ENCODE assay signal across 21 cellular contexts in the genomic region with DNA sequence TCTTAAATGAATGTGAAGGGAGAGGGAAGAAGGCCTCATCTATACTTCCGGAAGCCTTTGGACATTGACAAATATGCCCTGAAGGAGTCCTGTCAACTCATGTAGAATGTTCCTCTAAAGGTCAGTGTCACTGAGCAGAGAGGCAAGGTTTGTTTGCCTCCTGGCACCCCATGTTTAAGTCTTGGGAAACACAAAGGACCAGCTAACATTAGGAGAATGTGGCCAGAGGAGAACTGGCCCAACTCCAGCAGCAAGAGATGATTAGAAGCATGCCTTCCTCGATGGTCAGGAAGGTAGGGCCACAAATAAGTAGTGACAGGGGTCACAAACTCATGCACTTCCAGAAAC. TPM values are rescaled to one million over a fixed set of nuclear protein-coding genes. Genes with fewer than 3 reads are reported as not detected.
DNase-seq lines count a peak whose midpoint lies in the region; ATAC-seq and TF ChIP-seq lines count a peak whose summit lies in the region.
"Had no signal": no experiment of that assay in that cellular context is flagged by ENCODE, and none has a peak within 500 bp of the region (broad histone marks: within the 10 kb centered on the region; RNA-seq: fewer than 3 reads in every experiment).

No MANE protein-coding gene starts in this region.

- H2BK5ac ChIP-seq in trophoblast cell (ENCODE audit: low read depth, low read length, poor library complexity): no peak overlapping the region

- H4K20me1 ChIP-seq in hepatocyte (ENCODE audit: insufficient read depth, poor library complexity, severe bottlenecking): no peaks in the 10 kb centered on the region

- TF ChIP-seq CTCF in AG10803 (conservative IDR thresholded peaks at IDR 0.05; ENCODE audit: low read length) (no peak), stomach (IDR thresholded peaks at IDR 0.05) (no peak), hepatocyte (IDR thresholded peaks at IDR 0.05; ENCODE audit: poor library complexity) (no peak)

- no peak overlapping the region for H2BK12ac ChIP-seq in trophoblast cell (ENCODE audit: low read length)

- no peak overlapping the region for H2AK5ac ChIP-seq in trophoblast cell (ENCODE audit: low read length)

- no peak overlapping the region for H3K14ac ChIP-seq in trophoblast cell (ENCODE audit: low read length)

- DNase-seq in AG10803 (ENCODE audit: low read depth) (peak; percentile 33), M059J (ENCODE audit: low read depth) (peak; percentile 20), left lobe of liver (ENCODE audit: low spot score) (no peak), trophoblast cell (peak; percentile 41 to 50), activated gamma-delta T cell (lab: John Stamatoyannopoulos, UW) (no peak), stomach (no peak), NCI-H2171 treated with DMSO at 0.1 percent for 48 hours (lab: John Stamatoyannopoulos, UW) (no peak), hepatocyte (ENCODE audit: low spot score) (no peak)
- DNase-seq: activated naive CD8-positive, alpha-beta T cell treated with anti-CD3 and anti-CD28 coated beads, Interleukin-2, amount 50 U/mL, for 24 hours; activated T-cell treated with anti-CD3 and anti-CD28 coated beads, Interleukin-2, amount 50 U/mL, for 4 hours; BE2C; CD8-positive, alpha-beta memory T cell; DMS 273 treated with DMSO at 0.1 percent for 48 hours; KBM-7; NCI-H1092 treated with DMSO at 0.1 percent for 48 hours; NCI-H1694 treated with DMSO at 0.1 percent for 48 hours; stimulated activated CD4-positive, alpha-beta T cell treated with anti-CD3 and anti-CD28 coated beads, Interleukin-1b, Interleukin-23, amount 100 ng/mL, for 48 hours; stimulated activated naive CD8-positive, alpha-beta T cell treated with anti-CD3 and anti-CD28 coated beads, Interleukin-15, Interleukin-2, amounts not matched to agents 100 U/mL and 50 U/mL, for 24 hours; T-helper 17 cell had no signal

- no peak overlapping the region for H4K8ac ChIP-seq in trophoblast cell (ENCODE audit: low read depth, low read length)

- H2BK120ac ChIP-seq in trophoblast cell (ENCODE audit: insufficient read depth, low read length, poor library complexity): no peak overlapping the region

- H3K79me2 ChIP-seq in trophoblast cell (ENCODE audit: control insufficient read depth, insufficient read depth, low read length, poor library complexity) (peaks cover 4% of the 10 kb centered on the region), hepatocyte (no peaks in the 10 kb centered on the region)

- H3K4ac ChIP-seq in trophoblast cell (ENCODE audit: low read depth, low read length): no peak overlapping the region

- TF ChIP-seq EP300 in stomach (IDR thresholded peaks at IDR 0.05): no peak

- TF ChIP-seq POLR2A in stomach (IDR thresholded peaks at IDR 0.05): no peak

- H3K27ac ChIP-seq in trophoblast cell (ENCODE audit: low read depth, low read length) (no peak overlapping the region), stomach (no peak overlapping the region), hepatocyte (no peak overlapping the region)

- H3K4me3 ChIP-seq in AG10803 (ENCODE audit: low read length) (no peak overlapping the region), trophoblast cell (ENCODE audit: low read depth, low read length) (no peak overlapping the region), stomach (no peak overlapping the region), hepatocyte (no peak overlapping the region)
- H3K4me3 ChIP-seq: thoracic aorta had no signal

- H3K4me2 ChIP-seq in trophoblast cell (ENCODE audit: low read length) (no peak overlapping the region), hepatocyte (no peak overlapping the region)

- H3K23ac ChIP-seq in trophoblast cell (ENCODE audit: low read length): no peak overlapping the region

- H3K9me3 ChIP-seq in trophoblast cell (ENCODE audit: insufficient read depth, low read depth, low read length) (peaks cover 2% of the 10 kb centered on the region), stomach (no peaks in the 10 kb centered on the region), hepatocyte (ENCODE audit: low read depth) (no peaks in the 10 kb centered on the region)
- H3K9me3 ChIP-seq: BE2C, thoracic aorta had no signal

- no peak overlapping the region for H2AFZ ChIP-seq in trophoblast cell (ENCODE audit: insufficient read depth, low read length, poor library complexity)
- H2AFZ ChIP-seq in hepatocyte: no peak overlapping the region

- no peak overlapping the region for H4K12ac ChIP-seq in trophoblast cell (ENCODE audit: low read depth, low read length)

- ATAC-seq in left lobe of liver: peak; percentile 1
- ATAC-seq: activated naive CD8-positive, alpha-beta T cell treated with anti-CD3 and anti-CD28 coated beads, Interleukin-2, amount 50 U/mL, for 24 hours; activated T-cell treated with anti-CD3 and anti-CD28 coated beads, Interleukin-2, amount 50 U/mL, for 4 hours; natural killer cell treated with Interleukin-12 subunit alpha and Interleukin-12 subunit beta and Interleukin-15 and Interleukin-18, amount 100 ng/mL, for 72 hours; stimulated activated naive CD8-positive, alpha-beta T cell treated with anti-CD3 and anti-CD28 coated beads, Interleukin-15, Interleukin-2, amounts not matched to agents 100 U/mL and 50 U/mL, for 24 hours; T-helper 17 cell had no signal

- no peak overlapping the region for H3K18ac ChIP-seq in trophoblast cell (ENCODE audit: low read length)

- H3K27me3 ChIP-seq in trophoblast cell (ENCODE audit: insufficient read depth, low read length) (no peaks in the 10 kb centered on the region), stomach (peaks cover 0 to 21% (median 14%) of the 10 kb centered on the region in 3 donors), hepatocyte (peaks cover 22% of the 10 kb centered on the region)
- H3K27me3 ChIP-seq: BE2C had no signal

- H3K79me1 ChIP-seq in trophoblast cell (ENCODE audit: low read length): peaks cover 15% of the 10 kb centered on the region

- peaks cover 22 to 32% of the 10 kb centered on the region in 2 experiments for H3K4me1 ChIP-seq in trophoblast cell (ENCODE audit: control insufficient read depth in 1 of 2, insufficient read depth in 2 of 2, low read length in 2 of 2)
- peaks cover 19 to 53% (median 44%) of the 10 kb centered on the region in 4 donors for H3K4me1 ChIP-seq in stomach
- peaks cover 1% of the 10 kb centered on the region for H3K4me1 ChIP-seq in hepatocyte (ENCODE audit: insufficient read depth)
- H3K4me1 ChIP-seq: BE2C had no signal

- H3K9ac ChIP-seq in trophoblast cell (ENCODE audit: low read length): no peak overlapping the region

- H4K91ac ChIP-seq in trophoblast cell (ENCODE audit: low read depth, low read length): no peak overlapping the region

- H3K36me3 ChIP-seq in trophoblast cell (ENCODE audit: control insufficient read depth in 1 of 2, insufficient read depth in 2 of 2, low read length in 2 of 2): no peaks in the 10 kb centered on the region
- no peaks in the 10 kb centered on the region for H3K36me3 ChIP-seq in stomach
- H3K36me3 ChIP-seq in hepatocyte (replicated peaks; ENCODE audit: insufficient read depth, low read depth): no peaks in the 10 kb centered on the region
- H3K36me3 ChIP-seq: BE2C, thoracic aorta had no signal

- H3K9me2 ChIP-seq in hepatocyte (replicated peaks; ENCODE audit: insufficient read depth): no peaks in the 10 kb centered on the region

- no CpG with 5 or more reads among the region's 2 CpGs for WGBS in trophoblast cell (ENCODE audit: extremely low coverage, insufficient coverage, insufficient read length)
- WGBS in stomach, 5 donors: 47 to 54% (median 50%) methylated on average over 2 of the region's 2 CpGs
- 88% methylated on average over 2 of the region's 2 CpGs for WGBS in hepatocyte (ENCODE audit: low lambda C conversion rate, missing lambda C conversion rate)

- intact Hi-C loops in stomach (cut with DNase I; ENCODE audit: low total_unique reads): no loop called here

RNA-seq across cellular contexts. Expression of gene DYSF, which starts 5.7 kb away (rescaled TPM):
- 0.27 and 0.81 TPM in 2 replicates for total RNA-seq in M059J (2014; rRNA removed; shearing (Covaris generic))
- total RNA-seq in left lobe of liver (30.0 TPM), stomach (10 to 100 TPM in 3 of 5 donors, 1 to 10 TPM in 2; 5.8 to 13.4 (median 11.1) TPM), hepatocyte (0.90 and 2.8 TPM in 2 replicates)
- 39.9 and 45.3 TPM in 2 replicates for polyA plus RNA-seq in trophoblast cell (2013)
- polyA plus RNA-seq in stomach (1 to 10 TPM; 2.1 to 4.3 (median 2.2) TPM), hepatocyte (0.25 and 0.68 TPM in 2 replicates)

Comparison
In these comparisons a context has a peak if more than half of its experiments do, and no peak if none do; other contexts are left out.
1. DNase-seq: peak in AG10803 (single experiment), M059J (single experiment) and trophoblast cell (2 of 2); none in left lobe of liver (single experiment), activated gamma-delta T cell (single experiment), stomach (single experiment), NCI-H2171 treated with DMSO at 0.1 percent for 48 hours (single experiment) and hepatocyte (single experiment).